In the genomic region with DNA sequence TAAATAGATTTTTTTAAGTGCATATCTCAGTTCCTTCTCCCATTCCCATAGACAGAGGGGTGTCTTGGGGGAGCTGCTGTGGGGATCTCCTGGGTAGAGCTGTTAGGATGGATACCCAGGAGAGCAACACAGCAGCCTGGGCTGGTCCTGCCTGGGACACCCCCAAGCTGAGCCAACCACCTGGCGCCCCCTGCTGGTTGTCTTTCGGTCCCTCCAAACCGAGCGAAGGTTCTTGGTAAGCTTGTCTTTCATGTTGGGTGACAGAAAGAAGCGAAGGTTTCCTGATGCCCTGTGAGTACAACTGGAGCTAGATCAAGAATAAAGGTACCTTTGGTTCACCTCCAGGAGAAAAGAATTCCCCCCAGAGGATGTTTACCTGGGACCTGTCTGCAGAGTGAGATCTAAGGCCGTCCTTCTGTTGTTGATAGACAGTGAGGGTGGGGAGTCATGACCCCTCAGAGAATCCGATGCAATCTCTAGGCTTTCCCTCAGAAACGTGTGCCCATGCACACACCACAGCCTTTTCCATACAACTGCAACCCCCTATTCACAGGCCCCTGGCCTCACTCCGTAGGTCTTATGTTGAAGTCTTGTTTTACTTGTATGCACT, we compare ENCODE assay signal across 8 cellular contexts. TPM values are rescaled to one million over a fixed set of nuclear protein-coding genes. Genes with fewer than 3 reads are reported as not detected.
DNase-seq lines count a peak whose midpoint lies in the region; ATAC-seq and TF ChIP-seq lines count a peak whose summit lies in the region.

No MANE protein-coding gene starts in this region.

- no peaks in the 10 kb centered on the region for H3K9me3 ChIP-seq in SJCRH30 (replicated peaks)
- no peaks in the 10 kb centered on the region for H3K9me3 ChIP-seq in prostate gland
- H3K9me3 ChIP-seq in vagina = no peaks in the 10 kb centered on the region

- TF ChIP-seq POLR2A in prostate gland (IDR thresholded peaks at IDR 0.05) = no peak
- no peak for TF ChIP-seq POLR2A in vagina (IDR thresholded peaks at IDR 0.05)

- H3K36me3 ChIP-seq in SJCRH30 (peaks cover 18% of the 10 kb centered on the region), prostate gland (peaks cover 5 to 6% of the 10 kb centered on the region in 2 donors), vagina (peaks cover 0 to 38% of the 10 kb centered on the region in 2 donors)

- H3K4me3 ChIP-seq in SJCRH30 (no peak overlapping the region), prostate gland (no peak overlapping the region), vagina (no peak overlapping the region)

- H3K4me1 ChIP-seq in SJCRH30 (no peaks in the 10 kb centered on the region), prostate gland (replicated peaks) (no peaks in the 10 kb centered on the region), vagina (no peaks in the 10 kb centered on the region)

- ATAC-seq in GM18511 (IDR thresholded peaks at IDR 0.05; ENCODE audit: unreplicated experiment) = peak; percentile 68

- TF ChIP-seq CTCF in prostate gland (IDR thresholded peaks at IDR 0.05) = peak; percentile 54 to 82 (median 72)
- TF ChIP-seq CTCF in vagina (IDR thresholded peaks at IDR 0.05) = peak; percentile 27 to 69 (median 62)

- DNase-seq in AG08396 (ENCODE audit: low spot score) = peak; percentile 71
- peak; percentile 83 for DNase-seq in HT-29 (ENCODE audit: low spot score)
- DNase-seq in SJCRH30 = peak; percentile 80 to 88
- peak; percentile 82 for DNase-seq in activated gamma-delta T cell treated with Interleukin-2 at 50 U/mL for 16 hours
- DNase-seq in glomerular visceral epithelial cell (ENCODE audit: extremely low spot score) = peak; percentile 72
- peak; percentile 68 for DNase-seq in prostate gland (ENCODE audit: low spot score)
- DNase-seq in vagina (ENCODE audit: extremely low spot score in 2 of 2) = no peak

- H3K27me3 ChIP-seq in SJCRH30 = no peaks in the 10 kb centered on the region
- no peaks in the 10 kb centered on the region for H3K27me3 ChIP-seq in prostate gland (replicated peaks; ENCODE audit: insufficient read depth)
- no peaks in the 10 kb centered on the region for H3K27me3 ChIP-seq in vagina

- WGBS in prostate gland = 71% methylated on average over 9 of the region's 9 CpGs

- H3K27ac ChIP-seq in SJCRH30 (no peak overlapping the region), prostate gland (no peak overlapping the region), vagina (no peak overlapping the region)

- intact Hi-C loops in prostate gland (cut with DNase I) = loop anchor here (2.0 to 10.0 kb wide), 2 partner anchors 117 to 209 kb away; no protein-coding TSS in a partner anchor
- intact Hi-C loops in vagina (cut with DNase I) = no loop called here

RNA-seq across cellular contexts. Expression of gene SNX9, which starts 50.8 kb away (rescaled TPM):
- total RNA-seq in HT-29 (2014; rRNA removed; shearing (Covaris generic)) = 10.6 and 11.1 TPM in 2 replicates
- 28.0 and 29.2 TPM in 2 replicates for total RNA-seq in SJCRH30 (2014; rRNA removed; shearing (Covaris generic))
- total RNA-seq in prostate gland (10 to 100 TPM; 39.2 to 40.6 TPM), vagina (61.4 TPM)

Comparison
In these comparisons a context has a peak if more than half of its experiments do, and no peak if none do; other contexts are left out.
1. DNase-seq: peak in AG08396 (single experiment), HT-29 (single experiment), SJCRH30 (2 of 2), activated gamma-delta T cell treated with Interleukin-2 at 50 U/mL for 16 hours (single experiment), glomerular visceral epithelial cell (single experiment) and prostate gland (single experiment); none in vagina (0 of 2).